1 cellular context compared by ENCODE assay signal in genomic region chr11:66720899-66721470, GRCh38.
TF ChIP-seq lines count a peak whose summit lies in the region.

No MANE protein-coding gene starts in this region.

TF ChIP-seq in HCT116, 20 proteins besides CTCF, POLR2A, EP300 and RAD21 (continued from another document):
- TF ChIP-seq REST (IDR thresholded peaks at IDR 0.05; ENCODE audit: low read depth) (no peak), ATF3 (IDR thresholded peaks at IDR 0.05) (no peak), EGR1 (IDR thresholded peaks at IDR 0.05; ENCODE audit: low read depth) (no peak), SIN3A (IDR thresholded peaks at IDR 0.05; ENCODE audit: low read depth) (no peak), JUND (IDR thresholded peaks at IDR 0.05) (no peak), ELF1 (IDR thresholded peaks at IDR 0.05; ENCODE audit: borderline replicate concordance, low read depth) (no peak), ZBTB33 (IDR thresholded peaks at IDR 0.05; ENCODE audit: extremely low read depth, insufficient replicate concordance, low read length) (no peak), ZNF274 (IDR thresholded peaks at IDR 0.05; ENCODE audit: low read depth, low read length) (no peak), FOSL1 (IDR thresholded peaks at IDR 0.05; ENCODE audit: low read depth) (no peak), MAX (IDR thresholded peaks at IDR 0.05) (no peak), EZH2 (IDR thresholded peaks at IDR 0.05) (no peak), EZH2phosphoT487 (IDR thresholded peaks at IDR 0.05; ENCODE audit: borderline replicate concordance) (no peak), CBX3 (IDR thresholded peaks at IDR 0.05; ENCODE audit: low read depth) (no peak), CEBPB (IDR thresholded peaks at IDR 0.05; ENCODE audit: low read depth) (no peak)
TF ChIP-seq in HCT116: peak in this region for 0.
